Comparison of ENCODE assay signal across 14 cellular contexts in genomic region chr15:67087507-67088172, GRCh38. TPM values are rescaled to one million over a fixed set of nuclear protein-coding genes. Genes with fewer than 3 reads are reported as not detected.
DNase-seq lines count a peak whose midpoint lies in the region; ATAC-seq and TF ChIP-seq lines count a peak whose summit lies in the region.
"Had no signal": no experiment of that assay in that cellular context is flagged by ENCODE, and none has a peak within 500 bp of the region (broad histone marks: within the 10 kb centered on the region; RNA-seq: fewer than 3 reads in every experiment).

No MANE protein-coding gene starts in this region.

- H3K4me2 ChIP-seq in parathyroid adenoma (ENCODE audit: low read length) = peak overlapping the region; percentile 46

- ATAC-seq in effector memory CD8-positive, alpha-beta T cell (replicated peaks) = no peak
- no peak for ATAC-seq in GM18868 (IDR thresholded peaks at IDR 0.05; ENCODE audit: unreplicated experiment)
- ATAC-seq: gastroesophageal sphincter had no signal

- H3K9me3 Mint-ChIP-seq in CD8-positive, alpha-beta memory T cell = no peaks in the 10 kb centered on the region
- no peaks in the 10 kb centered on the region for H3K9me3 Mint-ChIP-seq in effector memory CD8-positive, alpha-beta T cell

- H3K27me3 ChIP-seq in CD8-positive, alpha-beta memory T cell (ENCODE audit: insufficient read depth, low read length, poor library complexity, severe bottlenecking) = no peaks in the 10 kb centered on the region
- H3K27me3 ChIP-seq in parathyroid adenoma (ENCODE audit: control insufficient read depth, insufficient read depth, low read length) = no peaks in the 10 kb centered on the region
- H3K27me3 ChIP-seq: gastroesophageal sphincter, upper lobe of left lung had no signal

- peak overlapping the region; percentile 44 to 95 (median 80) for H3K27ac Mint-ChIP-seq in CD8-positive, alpha-beta memory T cell
- peak overlapping the region; percentile 59 to 96 for H3K27ac Mint-ChIP-seq in effector memory CD8-positive, alpha-beta T cell

- H3K36me3 ChIP-seq in CD8-positive, alpha-beta memory T cell (ENCODE audit: insufficient read depth, low read length) = no peaks in the 10 kb centered on the region
- H3K36me3 ChIP-seq in parathyroid adenoma (ENCODE audit: control insufficient read depth, insufficient read depth, low read length) = no peaks in the 10 kb centered on the region
- H3K36me3 ChIP-seq: gastroesophageal sphincter, left ventricle myocardium inferior, upper lobe of left lung had no signal

- no peak for DNase-seq in CD8-positive, alpha-beta memory T cell
- DNase-seq in OCI-M1 (lab: John Stamatoyannopoulos, UW) (peak; percentile 53), hippocampal formation (lab: John Stamatoyannopoulos, UW) (no peak), DMS79 (lab: John Stamatoyannopoulos, UW) (no peak), cerebellar cortex (ENCODE audit: low spot score) (no peak)
- DNase-seq in effector memory CD8-positive, alpha-beta T cell = no peak
- DNase-seq: DMS79 treated with DMSO at 0.1 percent for 48 hours, left ventricle myocardium inferior, NCI-H1105 treated with DMSO at 0.1 percent for 48 hours, retina had no signal

- peak overlapping the region; percentile 16 to 75 (median 54) for H3K4me3 Mint-ChIP-seq in CD8-positive, alpha-beta memory T cell
- peak overlapping the region; percentile 29 to 84 for H3K4me3 Mint-ChIP-seq in effector memory CD8-positive, alpha-beta T cell

- POLR2A ChIA-PET in CD8-positive, alpha-beta memory T cell (lab: Charles Lee) = interaction anchor here (0.8 kb wide), 1 partner anchor 9 kb away, joined by 5 read pairs; no protein-coding TSS in a partner anchor

- no peak for TF ChIP-seq CTCF in parathyroid adenoma (IDR thresholded peaks at IDR 0.05)

- H3K4me3 ChIP-seq in CD8-positive, alpha-beta memory T cell (ENCODE audit: low read length) = no peak overlapping the region
- H3K4me3 ChIP-seq in parathyroid adenoma (ENCODE audit: low read depth, low read length) = no peak overlapping the region
- H3K4me3 ChIP-seq: gastroesophageal sphincter, left ventricle myocardium inferior, upper lobe of left lung had no signal

- no peak overlapping the region for H2AFZ ChIP-seq in parathyroid adenoma

- peaks cover 91% of the 10 kb centered on the region for H3K4me1 ChIP-seq in CD8-positive, alpha-beta memory T cell (ENCODE audit: insufficient read depth, low read length)
- H3K4me1 ChIP-seq in parathyroid adenoma = peaks cover 14% of the 10 kb centered on the region

- H3K9me3 ChIP-seq in CD8-positive, alpha-beta memory T cell (ENCODE audit: low read length) = no peaks in the 10 kb centered on the region
- H3K9me3 ChIP-seq in parathyroid adenoma (ENCODE audit: control insufficient read depth, low read length) = no peaks in the 10 kb centered on the region
- H3K9me3 ChIP-seq: gastroesophageal sphincter, left ventricle myocardium inferior, upper lobe of left lung had no signal

- H3K36me3 Mint-ChIP-seq in CD8-positive, alpha-beta memory T cell = peaks cover 0 to 37% (median 2%) of the 10 kb centered on the region in 3 donors
- peaks cover 31% of the 10 kb centered on the region for H3K36me3 Mint-ChIP-seq in effector memory CD8-positive, alpha-beta T cell (ENCODE audit: insufficient read depth)

- peaks cover 0 to 2% of the 10 kb centered on the region in 2 donors for H3K27me3 Mint-ChIP-seq in CD8-positive, alpha-beta memory T cell
- H3K27me3 Mint-ChIP-seq in effector memory CD8-positive, alpha-beta T cell = no peaks in the 10 kb centered on the region

- no peak overlapping the region for H3K9ac ChIP-seq in parathyroid adenoma

- peaks cover 94 to 99% (median 96%) of the 10 kb centered on the region in 3 donors for H3K4me1 Mint-ChIP-seq in CD8-positive, alpha-beta memory T cell
- peaks cover 87 to 98% of the 10 kb centered on the region in 2 donors for H3K4me1 Mint-ChIP-seq in effector memory CD8-positive, alpha-beta T cell (ENCODE audit: low read depth in 2 of 2)

- H3K27ac ChIP-seq in CD8-positive, alpha-beta memory T cell (ENCODE audit: low read depth, low read length) = no peak overlapping the region
- no peak overlapping the region for H3K27ac ChIP-seq in parathyroid adenoma
- H3K27ac ChIP-seq: gastroesophageal sphincter, left ventricle myocardium inferior, upper lobe of left lung had no signal

- peaks cover 36% of the 10 kb centered on the region for H3K79me2 ChIP-seq in parathyroid adenoma

- CTCF ChIA-PET in CD8-positive, alpha-beta memory T cell (lab: Charles Lee) = interaction anchor here (1.5 kb wide), 1 partner anchor 32 kb away, joined by 3 read pairs; no protein-coding TSS in a partner anchor

RNA-seq across cellular contexts. Expression of gene SMAD3, which starts 22.2 kb away (rescaled TPM):
- total RNA-seq in CD8-positive, alpha-beta memory T cell = 10 to 100 TPM; 30.2 to 34.2 TPM
- polyA plus RNA-seq in CD8-positive, alpha-beta memory T cell = 31.7 TPM
